ENCODE assay signal across 1 cellular context in genomic region chr6:154093231-154094044, GRCh38.
A peak's percentile ranks its signal among the peaks of the same experiment; 100 is the strongest.
TF ChIP-seq lines count a peak whose summit lies in the region.

No MANE protein-coding gene starts in this region.

TF ChIP-seq in SK-N-SH, 30 proteins besides CTCF, POLR2A, EP300 and RAD21 (continued from another document):
- TF ChIP-seq REST (IDR thresholded peaks at IDR 0.05; ENCODE audit: low read depth, low read length) (no peak), MEF2A (IDR thresholded peaks at IDR 0.05; ENCODE audit: borderline replicate concordance, low read depth) (no peak), NFIC (IDR thresholded peaks at IDR 0.05; ENCODE audit: borderline replicate concordance) (0 out of 2 replicates have a peak, but pooled peaks have one; percentile 19), SMC3 (IDR thresholded peaks at IDR 0.05; ENCODE audit: low read depth, low read length) (0 out of 2 replicates have a peak, but pooled peaks have one; percentile 3), POLR2AphosphoS5 (IDR thresholded peaks at IDR 0.05; ENCODE audit: low read depth, low read length) (no peak), FOXJ3 (CRISPR knock-in tag; IDR thresholded peaks at IDR 0.05) (peak; percentile 98), YY1 (IDR thresholded peaks at IDR 0.05; ENCODE audit: low read depth) (no peak), FOXM1 (IDR thresholded peaks at IDR 0.05; ENCODE audit: low read depth) (no peak), NRF1 (IDR thresholded peaks at IDR 0.05; ENCODE audit: low read depth, low read length) (no peak), RCOR1 (IDR thresholded peaks at IDR 0.05; ENCODE audit: low read length) (peak; percentile 93), GABPA (IDR thresholded peaks at IDR 0.05; ENCODE audit: low read depth) (no peak), EZH2phosphoT487 (IDR thresholded peaks at IDR 0.05; ENCODE audit: borderline replicate concordance, low read depth) (no peak), USF2 (IDR thresholded peaks at IDR 0.05; ENCODE audit: borderline replicate concordance, low read depth, low read length) (no peak), ELF1 (IDR thresholded peaks at IDR 0.05) (no peak), RFX5 (IDR thresholded peaks at IDR 0.05; ENCODE audit: low read length) (no peak; the same call in 1 of the 2 replicates), TEAD4 (IDR thresholded peaks at IDR 0.05; ENCODE audit: borderline replicate concordance, insufficient read depth) (peak; percentile 55; the same call in 1 of the 2 replicates), MXI1 (IDR thresholded peaks at IDR 0.05; ENCODE audit: low read depth, low read length) (no peak; the same call in 1 of the 2 replicates)
- TF ChIP-seq, protein P1, sequence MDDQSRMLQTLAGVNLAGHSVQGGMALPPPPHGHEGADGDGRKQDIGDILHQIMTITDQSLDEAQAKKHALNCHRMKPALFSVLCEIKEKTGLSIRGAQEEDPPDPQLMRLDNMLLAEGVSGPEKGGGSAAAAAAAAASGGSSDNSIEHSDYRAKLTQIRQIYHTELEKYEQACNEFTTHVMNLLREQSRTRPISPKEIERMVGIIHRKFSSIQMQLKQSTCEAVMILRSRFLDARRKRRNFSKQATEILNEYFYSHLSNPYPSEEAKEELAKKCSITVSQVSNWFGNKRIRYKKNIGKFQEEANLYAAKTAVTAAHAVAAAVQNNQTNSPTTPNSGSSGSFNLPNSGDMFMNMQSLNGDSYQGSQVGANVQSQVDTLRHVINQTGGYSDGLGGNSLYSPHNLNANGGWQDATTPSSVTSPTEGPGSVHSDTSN (IDR thresholded peaks at IDR 0.05): 0 out of 2 replicates have a peak, but pooled peaks have one; percentile 3
- TF ChIP-seq, protein P2, sequence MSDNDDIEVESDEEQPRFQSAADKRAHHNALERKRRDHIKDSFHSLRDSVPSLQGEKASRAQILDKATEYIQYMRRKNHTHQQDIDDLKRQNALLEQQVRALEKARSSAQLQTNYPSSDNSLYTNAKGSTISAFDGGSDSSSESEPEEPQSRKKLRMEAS (IDR thresholded peaks at IDR 0.05; ENCODE audit: low read depth): no peak
- TF ChIP-seq, protein P3, sequence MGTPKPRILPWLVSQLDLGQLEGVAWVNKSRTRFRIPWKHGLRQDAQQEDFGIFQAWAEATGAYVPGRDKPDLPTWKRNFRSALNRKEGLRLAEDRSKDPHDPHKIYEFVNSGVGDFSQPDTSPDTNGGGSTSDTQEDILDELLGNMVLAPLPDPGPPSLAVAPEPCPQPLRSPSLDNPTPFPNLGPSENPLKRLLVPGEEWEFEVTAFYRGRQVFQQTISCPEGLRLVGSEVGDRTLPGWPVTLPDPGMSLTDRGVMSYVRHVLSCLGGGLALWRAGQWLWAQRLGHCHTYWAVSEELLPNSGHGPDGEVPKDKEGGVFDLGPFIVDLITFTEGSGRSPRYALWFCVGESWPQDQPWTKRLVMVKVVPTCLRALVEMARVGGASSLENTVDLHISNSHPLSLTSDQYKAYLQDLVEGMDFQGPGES (IDR thresholded peaks at IDR 0.05; ENCODE audit: low read depth, low read length): no peak
- TF ChIP-seq, protein P4, sequence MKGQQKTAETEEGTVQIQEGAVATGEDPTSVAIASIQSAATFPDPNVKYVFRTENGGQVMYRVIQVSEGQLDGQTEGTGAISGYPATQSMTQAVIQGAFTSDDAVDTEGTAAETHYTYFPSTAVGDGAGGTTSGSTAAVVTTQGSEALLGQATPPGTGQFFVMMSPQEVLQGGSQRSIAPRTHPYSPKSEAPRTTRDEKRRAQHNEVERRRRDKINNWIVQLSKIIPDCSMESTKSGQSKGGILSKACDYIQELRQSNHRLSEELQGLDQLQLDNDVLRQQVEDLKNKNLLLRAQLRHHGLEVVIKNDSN (IDR thresholded peaks at IDR 0.05; ENCODE audit: borderline replicate concordance, low read depth): no peak
